Comparison of ENCODE assay signal across 1 cellular context in the genomic region with DNA sequence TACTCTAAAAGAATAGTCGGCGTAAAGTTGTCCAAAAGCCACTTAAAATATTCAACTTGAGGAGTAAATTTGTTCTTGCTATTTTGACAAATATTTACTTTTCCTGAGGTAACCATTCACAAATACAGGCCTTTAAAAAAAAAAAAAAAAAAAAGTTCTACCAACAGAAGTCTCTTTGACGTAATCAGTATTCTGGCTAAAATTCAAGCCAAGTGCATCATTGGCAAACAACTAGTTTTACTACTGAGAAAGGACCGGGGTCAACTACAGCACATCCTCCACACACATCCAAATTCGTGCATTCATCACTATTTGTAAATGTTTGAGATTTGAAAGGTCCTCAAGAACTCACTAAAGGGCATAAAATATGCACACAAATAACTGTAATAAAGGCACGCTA.
TF ChIP-seq lines count a peak whose summit lies in the region.

No MANE protein-coding gene starts in this region.

TF ChIP-seq in GM23338, 12 proteins besides CTCF, POLR2A, EP300 and RAD21 (continued from another document):
- TF ChIP-seq, protein P1, sequence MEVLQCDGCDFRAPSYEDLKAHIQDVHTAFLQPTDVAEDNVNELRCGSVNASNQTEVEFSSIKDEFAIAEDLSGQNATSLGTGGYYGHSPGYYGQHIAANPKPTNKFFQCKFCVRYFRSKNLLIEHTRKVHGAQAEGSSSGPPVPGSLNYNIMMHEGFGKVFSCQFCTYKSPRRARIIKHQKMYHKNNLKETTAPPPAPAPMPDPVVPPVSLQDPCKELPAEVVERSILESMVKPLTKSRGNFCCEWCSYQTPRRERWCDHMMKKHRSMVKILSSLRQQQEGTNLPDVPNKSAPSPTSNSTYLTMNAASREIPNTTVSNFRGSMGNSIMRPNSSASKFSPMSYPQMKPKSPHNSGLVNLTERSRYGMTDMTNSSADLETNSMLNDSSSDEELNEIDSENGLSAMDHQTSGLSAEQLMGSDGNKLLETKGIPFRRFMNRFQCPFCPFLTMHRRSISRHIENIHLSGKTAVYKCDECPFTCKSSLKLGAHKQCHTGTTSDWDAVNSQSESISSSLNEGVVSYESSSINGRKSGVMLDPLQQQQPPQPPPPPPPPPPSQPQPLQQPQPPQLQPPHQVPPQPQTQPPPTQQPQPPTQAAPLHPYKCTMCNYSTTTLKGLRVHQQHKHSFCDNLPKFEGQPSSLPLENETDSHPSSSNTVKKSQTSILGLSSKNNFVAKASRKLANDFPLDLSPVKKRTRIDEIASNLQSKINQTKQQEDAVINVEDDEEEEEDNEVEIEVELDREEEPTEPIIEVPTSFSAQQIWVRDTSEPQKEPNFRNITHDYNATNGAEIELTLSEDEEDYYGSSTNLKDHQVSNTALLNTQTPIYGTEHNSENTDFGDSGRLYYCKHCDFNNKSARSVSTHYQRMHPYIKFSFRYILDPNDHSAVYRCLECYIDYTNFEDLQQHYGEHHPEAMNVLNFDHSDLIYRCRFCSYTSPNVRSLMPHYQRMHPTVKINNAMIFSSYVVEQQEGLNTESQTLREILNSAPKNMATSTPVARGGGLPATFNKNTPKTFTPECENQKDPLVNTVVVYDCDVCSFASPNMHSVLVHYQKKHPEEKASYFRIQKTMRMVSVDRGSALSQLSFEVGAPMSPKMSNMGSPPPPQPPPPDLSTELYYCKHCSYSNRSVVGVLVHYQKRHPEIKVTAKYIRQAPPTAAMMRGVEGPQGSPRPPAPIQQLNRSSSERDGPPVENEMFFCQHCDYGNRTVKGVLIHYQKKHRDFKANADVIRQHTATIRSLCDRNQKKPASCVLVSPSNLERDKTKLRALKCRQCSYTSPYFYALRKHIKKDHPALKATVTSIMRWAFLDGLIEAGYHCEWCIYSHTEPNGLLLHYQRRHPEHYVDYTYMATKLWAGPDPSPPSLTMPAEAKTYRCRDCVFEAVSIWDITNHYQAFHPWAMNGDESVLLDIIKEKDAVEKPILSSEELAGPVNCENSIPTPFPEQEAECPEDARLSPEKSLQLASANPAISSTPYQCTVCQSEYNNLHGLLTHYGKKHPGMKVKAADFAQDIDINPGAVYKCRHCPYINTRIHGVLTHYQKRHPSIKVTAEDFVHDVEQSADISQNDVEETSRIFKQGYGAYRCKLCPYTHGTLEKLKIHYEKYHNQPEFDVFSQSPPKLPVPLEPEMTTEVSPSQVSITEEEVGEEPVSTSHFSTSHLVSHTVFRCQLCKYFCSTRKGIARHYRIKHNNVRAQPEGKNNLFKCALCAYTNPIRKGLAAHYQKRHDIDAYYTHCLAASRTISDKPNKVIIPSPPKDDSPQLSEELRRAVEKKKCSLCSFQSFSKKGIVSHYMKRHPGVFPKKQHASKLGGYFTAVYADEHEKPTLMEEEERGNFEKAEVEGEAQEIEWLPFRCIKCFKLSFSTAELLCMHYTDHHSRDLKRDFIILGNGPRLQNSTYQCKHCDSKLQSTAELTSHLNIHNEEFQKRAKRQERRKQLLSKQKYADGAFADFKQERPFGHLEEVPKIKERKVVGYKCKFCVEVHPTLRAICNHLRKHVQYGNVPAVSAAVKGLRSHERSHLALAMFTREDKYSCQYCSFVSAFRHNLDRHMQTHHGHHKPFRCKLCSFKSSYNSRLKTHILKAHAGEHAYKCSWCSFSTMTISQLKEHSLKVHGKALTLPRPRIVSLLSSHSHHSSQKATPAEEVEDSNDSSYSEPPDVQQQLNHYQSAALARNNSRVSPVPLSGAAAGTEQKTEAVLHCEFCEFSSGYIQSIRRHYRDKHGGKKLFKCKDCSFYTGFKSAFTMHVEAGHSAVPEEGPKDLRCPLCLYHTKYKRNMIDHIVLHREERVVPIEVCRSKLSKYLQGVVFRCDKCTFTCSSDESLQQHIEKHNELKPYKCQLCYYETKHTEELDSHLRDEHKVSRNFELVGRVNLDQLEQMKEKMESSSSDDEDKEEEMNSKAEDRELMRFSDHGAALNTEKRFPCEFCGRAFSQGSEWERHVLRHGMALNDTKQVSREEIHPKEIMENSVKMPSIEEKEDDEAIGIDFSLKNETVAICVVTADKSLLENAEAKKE (CRISPR knock-in tag; IDR thresholded peaks at IDR 0.05) = no peak
- no peak for TF ChIP-seq JUNB (IDR thresholded peaks at IDR 0.05; ENCODE audit: unreplicated experiment)
- TF ChIP-seq EZH2phosphoT487 (IDR thresholded peaks at IDR 0.05; ENCODE audit: unreplicated experiment) = no peak
- no peak for TF ChIP-seq CREB1 (CRISPR knock-in tag; IDR thresholded peaks at IDR 0.05; ENCODE audit: low read depth)
- TF ChIP-seq, protein P2, sequence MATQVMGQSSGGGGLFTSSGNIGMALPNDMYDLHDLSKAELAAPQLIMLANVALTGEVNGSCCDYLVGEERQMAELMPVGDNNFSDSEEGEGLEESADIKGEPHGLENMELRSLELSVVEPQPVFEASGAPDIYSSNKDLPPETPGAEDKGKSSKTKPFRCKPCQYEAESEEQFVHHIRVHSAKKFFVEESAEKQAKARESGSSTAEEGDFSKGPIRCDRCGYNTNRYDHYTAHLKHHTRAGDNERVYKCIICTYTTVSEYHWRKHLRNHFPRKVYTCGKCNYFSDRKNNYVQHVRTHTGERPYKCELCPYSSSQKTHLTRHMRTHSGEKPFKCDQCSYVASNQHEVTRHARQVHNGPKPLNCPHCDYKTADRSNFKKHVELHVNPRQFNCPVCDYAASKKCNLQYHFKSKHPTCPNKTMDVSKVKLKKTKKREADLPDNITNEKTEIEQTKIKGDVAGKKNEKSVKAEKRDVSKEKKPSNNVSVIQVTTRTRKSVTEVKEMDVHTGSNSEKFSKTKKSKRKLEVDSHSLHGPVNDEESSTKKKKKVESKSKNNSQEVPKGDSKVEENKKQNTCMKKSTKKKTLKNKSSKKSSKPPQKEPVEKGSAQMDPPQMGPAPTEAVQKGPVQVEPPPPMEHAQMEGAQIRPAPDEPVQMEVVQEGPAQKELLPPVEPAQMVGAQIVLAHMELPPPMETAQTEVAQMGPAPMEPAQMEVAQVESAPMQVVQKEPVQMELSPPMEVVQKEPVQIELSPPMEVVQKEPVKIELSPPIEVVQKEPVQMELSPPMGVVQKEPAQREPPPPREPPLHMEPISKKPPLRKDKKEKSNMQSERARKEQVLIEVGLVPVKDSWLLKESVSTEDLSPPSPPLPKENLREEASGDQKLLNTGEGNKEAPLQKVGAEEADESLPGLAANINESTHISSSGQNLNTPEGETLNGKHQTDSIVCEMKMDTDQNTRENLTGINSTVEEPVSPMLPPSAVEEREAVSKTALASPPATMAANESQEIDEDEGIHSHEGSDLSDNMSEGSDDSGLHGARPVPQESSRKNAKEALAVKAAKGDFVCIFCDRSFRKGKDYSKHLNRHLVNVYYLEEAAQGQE (IDR thresholded peaks at IDR 0.05; ENCODE audit: unreplicated experiment) = no peak
- TF ChIP-seq NANOG (IDR thresholded peaks at IDR 0.05; ENCODE audit: borderline replicate concordance) = no peak
